8 cellular contexts compared by ENCODE assay signal in the genomic region with DNA sequence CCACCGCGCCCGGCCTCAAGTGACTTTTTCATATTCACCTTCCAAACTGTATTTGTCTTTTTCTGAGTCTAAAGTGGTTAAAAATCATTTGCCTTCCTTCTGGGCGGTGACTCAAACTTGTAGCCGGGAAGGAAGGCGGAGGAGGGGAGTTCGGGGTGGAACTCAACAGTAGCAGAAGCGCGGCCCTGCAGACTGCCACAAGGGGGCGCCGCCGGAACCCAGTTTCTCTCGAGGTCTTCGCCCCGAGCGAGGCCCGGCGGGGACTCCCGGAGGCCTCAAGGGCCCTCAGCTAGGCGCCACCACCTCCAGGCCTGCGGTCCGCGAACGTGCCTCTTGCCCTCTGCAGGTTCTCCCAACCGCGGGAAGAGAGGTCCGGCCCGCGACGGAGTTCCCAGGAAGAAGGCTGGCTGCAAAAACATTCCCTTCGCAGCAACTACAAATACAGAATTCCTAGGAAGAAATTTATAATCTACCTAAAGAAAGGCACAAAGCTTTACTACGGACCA. TPM values are rescaled to one million over a fixed set of nuclear protein-coding genes. Genes with fewer than 3 reads are reported as not detected.
DNase-seq lines count a peak whose midpoint lies in the region; ATAC-seq and TF ChIP-seq lines count a peak whose summit lies in the region.

No MANE protein-coding gene starts in this region.

- H3K27me3 ChIP-seq in PC-3 (ENCODE audit: low read length) (no peaks in the 10 kb centered on the region), neural cell (ENCODE audit: insufficient read depth, low read depth, low read length) (no peaks in the 10 kb centered on the region)

- H3F3A ChIP-seq in PC-3 (ENCODE audit: low read length, unreplicated experiment) (no peaks in the 10 kb centered on the region), neural cell (ENCODE audit: insufficient read depth, low read length, poor library complexity, severe bottlenecking) (no peaks in the 10 kb centered on the region)

- POLR2A ChIA-PET in PC-3 (lab: Charles Lee; ENCODE audit: unreplicated experiment) = no interaction called here

- H3K4me2 ChIP-seq in PC-3 (ENCODE audit: low read length) = no peak overlapping the region
- H3K4me2 ChIP-seq in neural cell (ENCODE audit: low read length) = no peak overlapping the region

- H3K9me2 ChIP-seq in PC-3 (replicated peaks; ENCODE audit: low read length) = no peaks in the 10 kb centered on the region
- H3K9me2 ChIP-seq in neural cell (ENCODE audit: insufficient read depth, low read length) = no peaks in the 10 kb centered on the region

- H2AFZ ChIP-seq in PC-3 (ENCODE audit: low read length) (no peak overlapping the region), neural cell (ENCODE audit: low read depth, low read length) (no peak overlapping the region)

- ATAC-seq in GM19023 (IDR thresholded peaks at IDR 0.05; ENCODE audit: unreplicated experiment) = peak; percentile 75
- ATAC-seq in HG03378 (IDR thresholded peaks at IDR 0.05; ENCODE audit: unreplicated experiment) = peak; percentile 90
- peak; percentile 80 for ATAC-seq in PC-3
- ATAC-seq in activated T-cell treated with anti-CD3 and anti-CD28 coated beads, Interleukin-2, amount 50 U/mL, for 4 hours = peak; percentile 95 to 96
- ATAC-seq in stimulated activated naive CD8-positive, alpha-beta T cell treated with anti-CD3 and anti-CD28 coated beads, Interleukin-15, Interleukin-2, amounts not matched to agents 100 U/mL and 50 U/mL, for 24 hours = peak; percentile 98

- peak overlapping the region; percentile 11 for H3K4me3 Mint-ChIP-seq in activated T-cell treated with anti-CD3 and anti-CD28 coated beads, Interleukin-2, amount 50 U/mL, for 4 hours

- H3K4me1 ChIP-seq in PC-3 (ENCODE audit: insufficient read depth, low read length) = no peaks in the 10 kb centered on the region

- CTCF ChIA-PET in PC-3 (lab: Charles Lee) = no interaction called here

- BruUV-seq in PC-3 (replicated peaks; lab: Mats Ljungman, UMichigan) = no TSS peak

- H3K79me2 ChIP-seq in PC-3 (ENCODE audit: low read length) (no peaks in the 10 kb centered on the region), neural cell (replicated peaks; ENCODE audit: insufficient read depth, low read length) (no peaks in the 10 kb centered on the region)

- H4K20me1 ChIP-seq in PC-3 (ENCODE audit: low read length) = no peaks in the 10 kb centered on the region
- no peaks in the 10 kb centered on the region for H4K20me1 ChIP-seq in neural cell (ENCODE audit: insufficient read depth)

- DNase-seq in C1 segment of cervical spinal cord (lab: John Stamatoyannopoulos, UW) = peak in 10 of 14 donors; percentile 8 to 78 (median 52)
- peak; percentile 65 for DNase-seq in PC-3
- DNase-seq in activated T-cell treated with anti-CD3 and anti-CD28 coated beads, Interleukin-2, amount 50 U/mL, for 4 hours = peak; percentile 91
- DNase-seq in fibroblast of gingiva (ENCODE audit: low read depth) = peak; percentile 63
- peak; percentile 98 for DNase-seq in stimulated activated naive CD8-positive, alpha-beta T cell treated with anti-CD3 and anti-CD28 coated beads, Interleukin-15, Interleukin-2, amounts not matched to agents 100 U/mL and 50 U/mL, for 24 hours

- no peaks in the 10 kb centered on the region for H3K9me3 Mint-ChIP-seq in activated T-cell treated with anti-CD3 and anti-CD28 coated beads, Interleukin-2, amount 50 U/mL, for 4 hours

- H3K4me1 Mint-ChIP-seq in activated T-cell treated with anti-CD3 and anti-CD28 coated beads, Interleukin-2, amount 50 U/mL, for 4 hours (ENCODE audit: low read depth) = peaks cover 12% of the 10 kb centered on the region

- no peaks in the 10 kb centered on the region for H3K9me3 ChIP-seq in PC-3 (ENCODE audit: low read length)
- H3K9me3 ChIP-seq in neural cell (ENCODE audit: low read length) = peaks cover 4% of the 10 kb centered on the region

- H3K27me3 Mint-ChIP-seq in activated T-cell treated with anti-CD3 and anti-CD28 coated beads, Interleukin-2, amount 50 U/mL, for 4 hours (ENCODE audit: low read depth) = peaks cover 31% of the 10 kb centered on the region

- no peaks in the 10 kb centered on the region for H3K36me3 ChIP-seq in PC-3 (ENCODE audit: low read depth, low read length)
- no peaks in the 10 kb centered on the region for H3K36me3 ChIP-seq in neural cell (ENCODE audit: insufficient read depth, low read length)

- H3K9ac ChIP-seq in PC-3 (ENCODE audit: low read length) = no peak overlapping the region
- no peak overlapping the region for H3K9ac ChIP-seq in neural cell (ENCODE audit: low read length)

- TF ChIP-seq RAD21 in neural cell (conservative IDR thresholded peaks at IDR 0.05) = peak; percentile 68

- no peak for TF ChIP-seq EP300 in neural cell (conservative IDR thresholded peaks at IDR 0.05; ENCODE audit: poor library complexity, severe bottlenecking)

- intact Hi-C loops in PC-3 (cut with micrococcal nuclease) = no loop called here

- no peaks in the 10 kb centered on the region for H3K36me3 Mint-ChIP-seq in activated T-cell treated with anti-CD3 and anti-CD28 coated beads, Interleukin-2, amount 50 U/mL, for 4 hours (ENCODE audit: insufficient read depth)

- no peak overlapping the region for H3K4me3 ChIP-seq in PC-3 (ENCODE audit: low read length)
- no peak overlapping the region for H3K4me3 ChIP-seq in neural cell (ENCODE audit: low read length)

- TF ChIP-seq CTCF in PC-3 (conservative IDR thresholded peaks at IDR 0.05; ENCODE audit: low read depth, low read length) = peak; percentile 77
- TF ChIP-seq CTCF in neural cell (IDR thresholded peaks at IDR 0.05; ENCODE audit: poor library complexity, severe bottlenecking) = peak; percentile 69

- no peak overlapping the region for H3K27ac ChIP-seq in PC-3 (ENCODE audit: low read length)
- no peak overlapping the region for H3K27ac ChIP-seq in neural cell (ENCODE audit: low read length)

TF ChIP-seq in neural cell, 6 proteins besides CTCF, POLR2A, EP300 and RAD21:
- TF ChIP-seq, protein P1, sequence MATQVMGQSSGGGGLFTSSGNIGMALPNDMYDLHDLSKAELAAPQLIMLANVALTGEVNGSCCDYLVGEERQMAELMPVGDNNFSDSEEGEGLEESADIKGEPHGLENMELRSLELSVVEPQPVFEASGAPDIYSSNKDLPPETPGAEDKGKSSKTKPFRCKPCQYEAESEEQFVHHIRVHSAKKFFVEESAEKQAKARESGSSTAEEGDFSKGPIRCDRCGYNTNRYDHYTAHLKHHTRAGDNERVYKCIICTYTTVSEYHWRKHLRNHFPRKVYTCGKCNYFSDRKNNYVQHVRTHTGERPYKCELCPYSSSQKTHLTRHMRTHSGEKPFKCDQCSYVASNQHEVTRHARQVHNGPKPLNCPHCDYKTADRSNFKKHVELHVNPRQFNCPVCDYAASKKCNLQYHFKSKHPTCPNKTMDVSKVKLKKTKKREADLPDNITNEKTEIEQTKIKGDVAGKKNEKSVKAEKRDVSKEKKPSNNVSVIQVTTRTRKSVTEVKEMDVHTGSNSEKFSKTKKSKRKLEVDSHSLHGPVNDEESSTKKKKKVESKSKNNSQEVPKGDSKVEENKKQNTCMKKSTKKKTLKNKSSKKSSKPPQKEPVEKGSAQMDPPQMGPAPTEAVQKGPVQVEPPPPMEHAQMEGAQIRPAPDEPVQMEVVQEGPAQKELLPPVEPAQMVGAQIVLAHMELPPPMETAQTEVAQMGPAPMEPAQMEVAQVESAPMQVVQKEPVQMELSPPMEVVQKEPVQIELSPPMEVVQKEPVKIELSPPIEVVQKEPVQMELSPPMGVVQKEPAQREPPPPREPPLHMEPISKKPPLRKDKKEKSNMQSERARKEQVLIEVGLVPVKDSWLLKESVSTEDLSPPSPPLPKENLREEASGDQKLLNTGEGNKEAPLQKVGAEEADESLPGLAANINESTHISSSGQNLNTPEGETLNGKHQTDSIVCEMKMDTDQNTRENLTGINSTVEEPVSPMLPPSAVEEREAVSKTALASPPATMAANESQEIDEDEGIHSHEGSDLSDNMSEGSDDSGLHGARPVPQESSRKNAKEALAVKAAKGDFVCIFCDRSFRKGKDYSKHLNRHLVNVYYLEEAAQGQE (IDR thresholded peaks at IDR 0.05; ENCODE audit: borderline replicate concordance) = no peak
- peak; percentile 76 for TF ChIP-seq SMC3 (conservative IDR thresholded peaks at IDR 0.05; ENCODE audit: poor library complexity)
TF ChIP-seq in neural cell: peak in this region for 1.

RNA-seq across cellular contexts. Expression of gene ITM2C, which starts 16.8 kb away (rescaled TPM):
- total RNA-seq in PC-3 (2014; rRNA removed) = 111 and 113 TPM in 2 replicates
- 10 to 100 TPM; 17.2 to 29.4 (median 22.1) TPM for total RNA-seq in activated T-cell treated with anti-CD3 and anti-CD28 coated beads, Interleukin-2, amount 50 U/mL, for 4 hours
- polyA plus RNA-seq in neural cell = 186 and 223 TPM in 2 replicates
- polyA minus RNA-seq in neural cell = 120 and 122 TPM in 2 replicates
